In the genomic region with DNA sequence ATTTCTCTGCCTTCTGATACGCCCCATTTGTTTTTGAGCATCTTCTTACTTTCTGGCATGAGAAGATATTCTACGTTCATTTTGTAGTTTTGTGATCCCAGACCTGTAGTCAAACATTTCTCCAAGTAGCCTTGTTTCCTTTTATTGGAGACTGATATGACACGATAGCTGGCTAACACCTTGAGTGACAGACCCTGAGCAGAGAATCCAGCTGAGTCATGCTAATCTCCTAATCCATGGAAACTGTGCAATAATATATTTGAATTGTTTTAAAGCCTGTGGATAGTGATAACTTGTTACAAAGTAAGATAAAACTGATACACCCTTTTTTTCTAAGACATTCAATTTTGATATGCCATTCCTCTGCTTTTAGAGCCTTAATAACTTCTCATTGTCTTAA, we compare ENCODE assay signal across 12 cellular contexts. TPM values are rescaled to one million over a fixed set of nuclear protein-coding genes. Genes with fewer than 3 reads are reported as not detected.
DNase-seq lines count a peak whose midpoint lies in the region; ATAC-seq and TF ChIP-seq lines count a peak whose summit lies in the region.
"Had no signal": no experiment of that assay in that cellular context is flagged by ENCODE, and none has a peak within 500 bp of the region (broad histone marks: within the 10 kb centered on the region; RNA-seq: fewer than 3 reads in every experiment).

No MANE protein-coding gene starts in this region.

- H3K4me3 ChIP-seq in cardiac muscle cell (no peak overlapping the region), left lung (no peak overlapping the region), tibial nerve (peak overlapping the region in 3 of 4 donors; percentile 41 to 49 (median 44)), GM23338 (no peak overlapping the region)

- 37 to 54% methylated on average over 3 of the region's 3 CpGs for WGBS in tibial nerve, 2 donors

- H3K36me3 ChIP-seq in cardiac muscle cell (no peaks in the 10 kb centered on the region), left lung (no peaks in the 10 kb centered on the region), tibial nerve (no peaks in the 10 kb centered on the region), GM23338 (ENCODE audit: insufficient read depth) (no peaks in the 10 kb centered on the region)

- intact Hi-C loops in left cardiac atrium (cut with DNase I): loop anchor here in 1 of 2 donors (5.0 kb wide), 1 partner anchor 53 kb away; no protein-coding TSS in a partner anchor
- intact Hi-C loops in left lung (cut with DNase I): loop anchor here in 1 of 2 donors (5.0 kb wide), 1 partner anchor 58 kb away; no protein-coding TSS in a partner anchor

- H3K36me3 Mint-ChIP-seq in activated naive CD8-positive, alpha-beta T cell treated with anti-CD3 and anti-CD28 coated beads for 36 hours: peaks cover 17% of the 10 kb centered on the region
- H3K36me3 Mint-ChIP-seq in GM23338 (ENCODE audit: low read depth): no peaks in the 10 kb centered on the region

- peaks cover 3% of the 10 kb centered on the region for H3K9me3 Mint-ChIP-seq in activated naive CD8-positive, alpha-beta T cell treated with anti-CD3 and anti-CD28 coated beads for 36 hours
- no peaks in the 10 kb centered on the region for H3K9me3 Mint-ChIP-seq in GM23338

- DNase-seq in cardiac muscle cell (ENCODE audit: low read depth in 1 of 2, low spot score in 1 of 2): no peak
- no peak for DNase-seq in left cardiac atrium
- DNase-seq in activated naive CD8-positive, alpha-beta T cell treated with anti-CD3 and anti-CD28 coated beads for 36 hours: no peak
- DNase-seq in left lung: no peak
- no peak for DNase-seq in tibial nerve (ENCODE audit: low spot score in 2 of 2)
- no peak for DNase-seq in GM23338 (ENCODE audit: low spot score)
- no peak for DNase-seq in stimulated activated CD4-positive, alpha-beta T cell treated with anti-CD3 and anti-CD28 coated beads, Interleukin-1b, Interleukin-23, amount 100 ng/mL, for 48 hours
- DNase-seq: activated effector memory CD4-positive, alpha-beta T cell treated with Interleukin-2 at 50 U/mL for 16 hours; COR-L47; NCI-H2029 treated with DMSO at 0.1 percent for 48 hours had no signal

- H3K27me3 ChIP-seq in cardiac muscle cell (no peaks in the 10 kb centered on the region), left lung (no peaks in the 10 kb centered on the region), tibial nerve (no peaks in the 10 kb centered on the region), GM23338 (ENCODE audit: insufficient read depth) (no peaks in the 10 kb centered on the region)
- H3K27me3 ChIP-seq: foreskin keratinocyte had no signal

- no peaks in the 10 kb centered on the region for H3K79me2 ChIP-seq in GM23338 (replicated peaks; ENCODE audit: insufficient read depth)

- ATAC-seq in left cardiac atrium: no peak
- no peak for ATAC-seq in left lung
- no peak for ATAC-seq in GM18498 (IDR thresholded peaks at IDR 0.05; ENCODE audit: unreplicated experiment)
- ATAC-seq in GM23338: no peak

- no peak overlapping the region for H2AFZ ChIP-seq in GM23338

- H3K27ac ChIP-seq in cardiac muscle cell (peak overlapping the region; percentile 30), left lung (peak overlapping the region; percentile 70 to 71), tibial nerve (peak overlapping the region; percentile 76 to 95 (median 83)), GM23338 (ENCODE audit: low read depth) (no peak overlapping the region)

- no peaks in the 10 kb centered on the region for H3F3A ChIP-seq in GM23338 (replicated peaks; ENCODE audit: low read depth)

- H3K4me2 ChIP-seq in GM23338: no peak overlapping the region

- peak overlapping the region; percentile 83 for H3K27ac Mint-ChIP-seq in activated naive CD8-positive, alpha-beta T cell treated with anti-CD3 and anti-CD28 coated beads for 36 hours
- H3K27ac Mint-ChIP-seq in GM23338: no peak overlapping the region

- H3K9me3 ChIP-seq in cardiac muscle cell (ENCODE audit: low read depth) (no peaks in the 10 kb centered on the region), left lung (no peaks in the 10 kb centered on the region), tibial nerve (no peaks in the 10 kb centered on the region)

- no peak for TF ChIP-seq POLR2A in tibial nerve (IDR thresholded peaks at IDR 0.05)

- no peak overlapping the region for H3K4me3 Mint-ChIP-seq in activated naive CD8-positive, alpha-beta T cell treated with anti-CD3 and anti-CD28 coated beads for 36 hours
- no peak overlapping the region for H3K4me3 Mint-ChIP-seq in GM23338

- TF ChIP-seq CTCF in cardiac muscle cell (IDR thresholded peaks at IDR 0.05; ENCODE audit: low read depth, low read length) (no peak), left lung (IDR thresholded peaks at IDR 0.05) (no peak), tibial nerve (IDR thresholded peaks at IDR 0.05) (no peak), GM23338 (conservative IDR thresholded peaks at IDR 0.05; ENCODE audit: low read depth in 2 of 2) (no peak)

- peaks cover 48% of the 10 kb centered on the region for H3K4me1 Mint-ChIP-seq in activated naive CD8-positive, alpha-beta T cell treated with anti-CD3 and anti-CD28 coated beads for 36 hours
- H3K4me1 Mint-ChIP-seq in GM23338: no peaks in the 10 kb centered on the region

- H3K27me3 Mint-ChIP-seq in activated naive CD8-positive, alpha-beta T cell treated with anti-CD3 and anti-CD28 coated beads for 36 hours: no peaks in the 10 kb centered on the region
- H3K27me3 Mint-ChIP-seq in GM23338 (ENCODE audit: insufficient read depth, low read depth, poor library complexity): peaks cover 2% of the 10 kb centered on the region

- H3K4me1 ChIP-seq in cardiac muscle cell (ENCODE audit: low read depth): peaks cover 6% of the 10 kb centered on the region
- peaks cover 6 to 31% of the 10 kb centered on the region in 2 donors for H3K4me1 ChIP-seq in left lung
- peaks cover 0 to 52% (median 11%) of the 10 kb centered on the region in 4 donors for H3K4me1 ChIP-seq in tibial nerve
- no peaks in the 10 kb centered on the region for H3K4me1 ChIP-seq in GM23338 (ENCODE audit: insufficient read depth)

- TF ChIP-seq EP300 in tibial nerve (IDR thresholded peaks at IDR 0.05): no peak

- H3K9me2 ChIP-seq in GM23338 (ENCODE audit: insufficient read depth): no peaks in the 10 kb centered on the region

- H4K20me1 ChIP-seq in GM23338 (replicated peaks; ENCODE audit: insufficient read depth): no peaks in the 10 kb centered on the region

TF ChIP-seq in GM23338, 12 proteins besides CTCF, POLR2A, EP300 and RAD21 (continues in another document):
- TF ChIP-seq JUNB (IDR thresholded peaks at IDR 0.05; ENCODE audit: unreplicated experiment): no peak
- no peak for TF ChIP-seq EZH2 (IDR thresholded peaks at IDR 0.05; ENCODE audit: low read depth, unreplicated experiment)
- no peak for TF ChIP-seq EZH2phosphoT487 (IDR thresholded peaks at IDR 0.05; ENCODE audit: unreplicated experiment)
- TF ChIP-seq NANOG (IDR thresholded peaks at IDR 0.05; ENCODE audit: borderline replicate concordance): no peak
- TF ChIP-seq CREB1 (CRISPR knock-in tag; IDR thresholded peaks at IDR 0.05; ENCODE audit: low read depth): no peak
- TF ChIP-seq STAT1 (IDR thresholded peaks at IDR 0.05; ENCODE audit: unreplicated experiment): no peak
- TF ChIP-seq POLR2AphosphoS5 (IDR thresholded peaks at IDR 0.05; ENCODE audit: low read depth): no peak

RNA-seq across cellular contexts. Expression of gene IFI44L, which starts 1.2 kb away (rescaled TPM):
- 0.04 and 1.2 TPM in 2 replicates for total RNA-seq in cardiac muscle cell
- polyA plus RNA-seq in cardiac muscle cell: not detected in 2 replicates
- 10 to 100 TPM in 1 of 2 donors, 1 to 10 TPM in 1; 4.5 to 20.7 TPM for total RNA-seq in left cardiac atrium
- total RNA-seq in activated naive CD8-positive, alpha-beta T cell treated with anti-CD3 and anti-CD28 coated beads for 36 hours: 10 to 100 TPM; 38.5 to 38.6 TPM
- total RNA-seq in left lung: 10 to 100 TPM; 12.4 to 24.0 TPM
- total RNA-seq in tibial nerve: 10 to 100 TPM in 3 of 4 donors, 1 to 10 TPM in 1; 7.3 to 25.8 (median 13.2) TPM
- not detected in 2 replicates for total RNA-seq in GM23338 (2014; rRNA removed; shearing (Covaris generic))
- polyA plus RNA-seq in GM23338 (2016; fragmentation: Nextera tagmentation; extraction: Ambion mirVana): 0.23 TPM in 1 of 2 replicates, not detected in the other

RNA-seq across cellular contexts. Expression of gene IFI44, which starts 30.6 kb away (rescaled TPM):
- total RNA-seq in cardiac muscle cell (0.18 TPM in 1 of 2 replicates, not detected in the other), left cardiac atrium (10 to 100 TPM; 13.0 to 24.3 TPM), left lung (10 to 100 TPM; 40.8 to 58.4 TPM), tibial nerve (10 to 100 TPM; 19.8 to 39.8 (median 27.3) TPM)
- polyA plus RNA-seq in cardiac muscle cell (not detected in 2 replicates), GM23338 (2016; fragmentation: Nextera tagmentation; extraction: Ambion mirVana) (not detected in 2 replicates)
- total RNA-seq in activated naive CD8-positive, alpha-beta T cell treated with anti-CD3 and anti-CD28 coated beads for 36 hours: 10 to 100 TPM; 40.8 to 45.2 TPM
- total RNA-seq in GM23338 (2014; rRNA removed; shearing (Covaris generic)): not detected in 2 replicates

Comparison
In these comparisons a context has a peak if more than half of its experiments do, and no peak if none do; other contexts are left out.
1. RNA of gene IFI44, which starts 30.6 kb away (total RNA-seq): 40.8 to 58.4 TPM in left lung, 40.8 to 45.2 TPM in activated naive CD8-positive, alpha-beta T cell treated with anti-CD3 and anti-CD28 coated beads for 36 hours, 19.8 to 39.8 TPM in tibial nerve and 13.0 to 24.3 TPM in left cardiac atrium; 0.18 TPM in cardiac muscle cell and not detected in GM23338; every median in the first group is over 10 times any median in the second.
2. H3K4me3 ChIP-seq: peak in tibial nerve (3 of 4); none in cardiac muscle cell (single experiment), left lung (0 of 2) and GM23338 (single experiment).